Comparison of ENCODE assay signal across 8 cellular contexts in genomic region chr6:161694995-161695394, GRCh38.
DNase-seq lines count a peak whose midpoint lies in the region; ATAC-seq and TF ChIP-seq lines count a peak whose summit lies in the region.

No MANE protein-coding gene starts in this region.

- H3K4me3 Mint-ChIP-seq in CD14-positive monocyte, result no peak overlapping the region

- H3K27me3 Mint-ChIP-seq in CD14-positive monocyte (ENCODE audit: low read depth in 3 of 3), result no peaks in the 10 kb centered on the region

- no peak overlapping the region for H3K27ac ChIP-seq in OCI-LY1 (ENCODE audit: low read depth, low read length, poor library complexity, severe bottlenecking)

- no peak overlapping the region for H2AFZ ChIP-seq in OCI-LY1 (ENCODE audit: low read length)

- H3K27ac Mint-ChIP-seq in CD14-positive monocyte, result no peak overlapping the region

- no peaks in the 10 kb centered on the region for H3K36me3 Mint-ChIP-seq in CD14-positive monocyte

- in situ Hi-C loops in GM13977 (cut with MboI; ENCODE audit: low pct_unique_long_range_greater_than_20kb, low sequenced_read_pairs, unreplicated experiment), result loop anchor here (25.0 kb wide), 1 partner anchor 92 kb away; no protein-coding TSS in a partner anchor

- H3K36me3 ChIP-seq in OCI-LY1 (ENCODE audit: insufficient read depth, low read length), result no peaks in the 10 kb centered on the region

- no peaks in the 10 kb centered on the region for H3K9me3 ChIP-seq in OCI-LY1 (ENCODE audit: low read length)

- no peaks in the 10 kb centered on the region for H3F3A ChIP-seq in OCI-LY1 (ENCODE audit: insufficient read depth, low read length)

- no peak overlapping the region for H3K9ac ChIP-seq in OCI-LY1 (ENCODE audit: low read length)

- H3K4me1 ChIP-seq in OCI-LY1 (ENCODE audit: insufficient read depth, low read length, severe bottlenecking), result no peaks in the 10 kb centered on the region

- no peaks in the 10 kb centered on the region for H3K9me2 ChIP-seq in OCI-LY1 (ENCODE audit: low read depth, low read length)

- no peaks in the 10 kb centered on the region for H4K20me1 ChIP-seq in OCI-LY1 (ENCODE audit: insufficient read depth, low read length)

- intact Hi-C loops in CD14-positive monocyte (cut with micrococcal nuclease), result no loop called here

- DNase-seq in A172 (ENCODE audit: low spot score) (peak; percentile 21), GM13977 (ENCODE audit: low spot score) (peak; percentile 32), foreskin fibroblast (peak in 1 of 2 donors; percentile 49), CD14-positive monocyte (ENCODE audit: low spot score) (no peak), CD1c-positive myeloid dendritic cell (ENCODE audit: extremely low spot score) (no peak), NCI-H446 treated with DMSO at 0.1 percent for 48 hours (lab: John Stamatoyannopoulos, UW) (no peak)

- ATAC-seq in HG02610 (IDR thresholded peaks at IDR 0.05; ENCODE audit: unreplicated experiment), result no peak

- H3K4me3 ChIP-seq in OCI-LY1 (ENCODE audit: low read depth, low read length, poor library complexity, severe bottlenecking) (no peak overlapping the region), foreskin fibroblast (ENCODE audit: low read depth in 1 of 2, low read length in 2 of 2) (no peak overlapping the region)

- H3K4me1 Mint-ChIP-seq in CD14-positive monocyte, result no peaks in the 10 kb centered on the region

- H3K27me3 ChIP-seq in OCI-LY1 (ENCODE audit: insufficient read depth, low read length), result no peaks in the 10 kb centered on the region

- TF ChIP-seq CTCF in GM13977 (IDR thresholded peaks at IDR 0.05; ENCODE audit: extremely low read depth, insufficient read depth, missing control alignments), result peak; percentile 46
- TF ChIP-seq CTCF in OCI-LY1 (IDR thresholded peaks at IDR 0.05; ENCODE audit: low read length), result peak; percentile 61
- TF ChIP-seq CTCF in foreskin fibroblast (IDR thresholded peaks at IDR 0.05; ENCODE audit: low read depth, low read length), result peak; percentile 33
- no peak for TF ChIP-seq CTCF in CD14-positive monocyte (IDR thresholded peaks at IDR 0.05)

- no peak overlapping the region for H3K4me2 ChIP-seq in OCI-LY1 (ENCODE audit: low read length)

- no peaks in the 10 kb centered on the region for H3K79me2 ChIP-seq in OCI-LY1 (ENCODE audit: insufficient read depth, low read length)

- H3K9me3 Mint-ChIP-seq in CD14-positive monocyte, result peaks cover 0 to 6% (median 0%) of the 10 kb centered on the region in 7 donors

Comparison
In these comparisons a context has a peak if more than half of its experiments do, and no peak if none do; other contexts are left out.
1. DNase-seq: peak in A172 (single experiment) and GM13977 (single experiment); none in CD14-positive monocyte (single experiment), CD1c-positive myeloid dendritic cell (single experiment) and NCI-H446 treated with DMSO at 0.1 percent for 48 hours (single experiment).